In the genomic region with DNA sequence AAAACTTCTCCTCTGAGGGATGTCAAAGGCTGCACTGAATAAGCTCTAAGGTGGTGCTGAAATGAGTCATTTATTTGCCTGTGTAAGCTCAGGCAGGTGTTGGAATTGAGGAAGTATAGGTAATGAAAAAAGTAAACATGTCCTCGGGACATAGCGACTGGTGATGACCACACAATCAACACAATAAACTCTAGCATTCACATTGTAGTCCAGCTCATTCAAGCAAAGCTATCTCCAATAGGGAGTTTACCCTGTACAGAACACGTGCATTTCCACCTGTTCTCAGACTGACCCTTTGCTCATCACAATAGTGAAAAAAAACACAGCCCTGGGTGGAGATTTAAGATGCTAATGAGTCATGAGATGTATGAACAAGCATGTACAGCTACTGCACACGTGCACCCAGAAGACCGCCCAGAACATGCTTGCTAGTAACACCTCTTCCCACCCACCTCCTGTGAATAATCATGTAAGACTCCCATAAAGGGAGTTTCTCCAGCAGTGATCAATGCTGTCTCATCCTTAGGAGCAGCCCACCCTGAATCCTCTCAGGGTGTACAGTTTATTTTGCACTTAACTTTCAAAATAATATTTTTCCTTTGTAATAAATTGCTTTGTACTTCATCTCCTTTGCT, we compare ENCODE assay signal across 1 cellular context.
A peak's percentile ranks its signal among the peaks of the same experiment; 100 is the strongest.
TF ChIP-seq lines count a peak whose summit lies in the region.

No MANE protein-coding gene starts in this region.

TF ChIP-seq in HepG2, 621 proteins besides CTCF, POLR2A, EP300 and RAD21 (continues in another document):
- TF ChIP-seq, protein P1, sequence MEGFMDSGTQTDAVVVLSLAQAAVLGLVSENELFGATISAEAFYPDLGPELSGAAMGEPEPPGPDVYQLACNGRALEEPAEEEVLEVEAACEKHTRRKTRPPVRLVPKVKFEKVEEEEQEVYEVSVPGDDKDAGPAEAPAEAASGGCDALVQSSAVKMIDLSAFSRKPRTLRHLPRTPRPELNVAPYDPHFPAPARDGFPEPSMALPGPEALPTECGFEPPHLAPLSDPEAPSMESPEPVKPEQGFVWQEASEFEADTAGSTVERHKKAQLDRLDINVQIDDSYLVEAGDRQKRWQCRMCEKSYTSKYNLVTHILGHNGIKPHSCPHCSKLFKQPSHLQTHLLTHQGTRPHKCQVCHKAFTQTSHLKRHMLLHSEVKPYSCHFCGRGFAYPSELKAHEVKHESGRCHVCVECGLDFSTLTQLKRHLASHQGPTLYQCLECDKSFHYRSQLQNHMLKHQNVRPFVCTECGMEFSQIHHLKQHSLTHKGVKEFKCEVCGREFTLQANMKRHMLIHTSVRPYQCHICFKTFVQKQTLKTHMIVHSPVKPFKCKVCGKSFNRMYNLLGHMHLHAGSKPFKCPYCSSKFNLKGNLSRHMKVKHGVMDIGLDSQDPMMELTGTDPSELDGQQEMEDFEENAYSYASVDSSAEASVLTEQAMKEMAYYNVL (CRISPR knock-in tag; IDR thresholded peaks at IDR 0.05; ENCODE audit: borderline replicate concordance), result 0 out of 2 replicates have a peak, but pooled peaks have one; percentile 11
- no peak for TF ChIP-seq CBX2 (IDR thresholded peaks at IDR 0.05; ENCODE audit: low read depth, low read length)
- no peak for TF ChIP-seq CBX2 (CRISPR knock-in tag; IDR thresholded peaks at IDR 0.05; ENCODE audit: low read depth)
- peak; percentile 78 for TF ChIP-seq JUND (CRISPR knock-in tag; IDR thresholded peaks at IDR 0.05)
- TF ChIP-seq SMAD3 (CRISPR knock-in tag; IDR thresholded peaks at IDR 0.05), result 0 out of 2 replicates have a peak, but pooled peaks have one; percentile 23
- TF ChIP-seq XRCC5 (optimal IDR thresholded peaks at IDR 0.05; ENCODE audit: low read length), result no peak
- TF ChIP-seq, protein P2, sequence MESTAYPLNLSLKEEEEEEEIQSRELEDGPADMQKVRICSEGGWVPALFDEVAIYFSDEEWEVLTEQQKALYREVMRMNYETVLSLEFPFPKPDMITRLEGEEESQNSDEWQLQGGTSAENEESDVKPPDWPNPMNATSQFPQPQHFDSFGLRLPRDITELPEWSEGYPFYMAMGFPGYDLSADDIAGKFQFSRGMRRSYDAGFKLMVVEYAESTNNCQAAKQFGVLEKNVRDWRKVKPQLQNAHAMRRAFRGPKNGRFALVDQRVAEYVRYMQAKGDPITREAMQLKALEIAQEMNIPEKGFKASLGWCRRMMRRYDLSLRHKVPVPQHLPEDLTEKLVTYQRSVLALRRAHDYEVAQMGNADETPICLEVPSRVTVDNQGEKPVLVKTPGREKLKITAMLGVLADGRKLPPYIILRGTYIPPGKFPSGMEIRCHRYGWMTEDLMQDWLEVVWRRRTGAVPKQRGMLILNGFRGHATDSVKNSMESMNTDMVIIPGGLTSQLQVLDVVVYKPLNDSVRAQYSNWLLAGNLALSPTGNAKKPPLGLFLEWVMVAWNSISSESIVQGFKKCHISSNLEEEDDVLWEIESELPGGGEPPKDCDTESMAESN (CRISPR knock-in tag; conservative IDR thresholded peaks at IDR 0.05), result peak; percentile 51; the same call in 1 of the 2 replicates
- no peak for TF ChIP-seq SP140L (CRISPR knock-in tag; IDR thresholded peaks at IDR 0.05; ENCODE audit: borderline replicate concordance)
- TF ChIP-seq, protein P3, sequence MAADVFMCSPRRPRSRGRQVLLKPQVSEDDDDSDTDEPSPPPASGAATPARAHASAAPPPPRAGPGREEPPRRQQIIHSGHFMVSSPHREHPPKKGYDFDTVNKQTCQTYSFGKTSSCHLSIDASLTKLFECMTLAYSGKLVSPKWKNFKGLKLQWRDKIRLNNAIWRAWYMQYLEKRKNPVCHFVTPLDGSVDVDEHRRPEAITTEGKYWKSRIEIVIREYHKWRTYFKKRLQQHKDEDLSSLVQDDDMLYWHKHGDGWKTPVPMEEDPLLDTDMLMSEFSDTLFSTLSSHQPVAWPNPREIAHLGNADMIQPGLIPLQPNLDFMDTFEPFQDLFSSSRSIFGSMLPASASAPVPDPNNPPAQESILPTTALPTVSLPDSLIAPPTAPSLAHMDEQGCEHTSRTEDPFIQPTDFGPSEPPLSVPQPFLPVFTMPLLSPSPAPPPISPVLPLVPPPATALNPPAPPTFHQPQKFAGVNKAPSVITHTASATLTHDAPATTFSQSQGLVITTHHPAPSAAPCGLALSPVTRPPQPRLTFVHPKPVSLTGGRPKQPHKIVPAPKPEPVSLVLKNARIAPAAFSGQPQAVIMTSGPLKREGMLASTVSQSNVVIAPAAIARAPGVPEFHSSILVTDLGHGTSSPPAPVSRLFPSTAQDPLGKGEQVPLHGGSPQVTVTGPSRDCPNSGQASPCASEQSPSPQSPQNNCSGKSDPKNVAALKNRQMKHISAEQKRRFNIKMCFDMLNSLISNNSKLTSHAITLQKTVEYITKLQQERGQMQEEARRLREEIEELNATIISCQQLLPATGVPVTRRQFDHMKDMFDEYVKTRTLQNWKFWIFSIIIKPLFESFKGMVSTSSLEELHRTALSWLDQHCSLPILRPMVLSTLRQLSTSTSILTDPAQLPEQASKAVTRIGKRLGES (CRISPR knock-in tag; IDR thresholded peaks at IDR 0.05; ENCODE audit: borderline replicate concordance), result no peak
- peak; percentile 22; the same call in 1 of the 2 replicates for TF ChIP-seq POLR2AphosphoS5 (IDR thresholded peaks at IDR 0.05; ENCODE audit: low read depth, low read length)
- TF ChIP-seq ELF3 (CRISPR knock-in tag; IDR thresholded peaks at IDR 0.05), result peak; percentile 97
- TF ChIP-seq SNAI1 (CRISPR knock-in tag; IDR thresholded peaks at IDR 0.05; ENCODE audit: borderline replicate concordance), result 0 out of 2 replicates have a peak, but pooled peaks have one; percentile 49
- 0 out of 2 replicates have a peak, but pooled peaks have one; percentile 34 for TF ChIP-seq NFIC (IDR thresholded peaks at IDR 0.05; ENCODE audit: low read length)
- peak; percentile 62; the same call in 1 of the 2 replicates for TF ChIP-seq ZBTB20 (CRISPR knock-in tag; IDR thresholded peaks at IDR 0.05; ENCODE audit: borderline replicate concordance, low read depth)
- TF ChIP-seq, protein P4, sequence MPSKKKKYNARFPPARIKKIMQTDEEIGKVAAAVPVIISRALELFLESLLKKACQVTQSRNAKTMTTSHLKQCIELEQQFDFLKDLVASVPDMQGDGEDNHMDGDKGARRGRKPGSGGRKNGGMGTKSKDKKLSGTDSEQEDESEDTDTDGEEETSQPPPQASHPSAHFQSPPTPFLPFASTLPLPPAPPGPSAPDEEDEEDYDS (CRISPR knock-in tag; IDR thresholded peaks at IDR 0.05), result 0 out of 2 replicates have a peak, but pooled peaks have one; percentile 18
- TF ChIP-seq, protein P5, sequence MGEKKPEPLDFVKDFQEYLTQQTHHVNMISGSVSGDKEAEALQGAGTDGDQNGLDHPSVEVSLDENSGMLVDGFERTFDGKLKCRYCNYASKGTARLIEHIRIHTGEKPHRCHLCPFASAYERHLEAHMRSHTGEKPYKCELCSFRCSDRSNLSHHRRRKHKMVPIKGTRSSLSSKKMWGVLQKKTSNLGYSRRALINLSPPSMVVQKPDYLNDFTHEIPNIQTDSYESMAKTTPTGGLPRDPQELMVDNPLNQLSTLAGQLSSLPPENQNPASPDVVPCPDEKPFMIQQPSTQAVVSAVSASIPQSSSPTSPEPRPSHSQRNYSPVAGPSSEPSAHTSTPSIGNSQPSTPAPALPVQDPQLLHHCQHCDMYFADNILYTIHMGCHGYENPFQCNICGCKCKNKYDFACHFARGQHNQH (CRISPR knock-in tag; IDR thresholded peaks at IDR 0.05), result 0 out of 2 replicates have a peak, but pooled peaks have one; percentile 26
- peak; percentile 63; the same call in 1 of the 2 replicates for TF ChIP-seq FOXO1 (CRISPR knock-in tag; IDR thresholded peaks at IDR 0.05)
- TF ChIP-seq, protein P6, sequence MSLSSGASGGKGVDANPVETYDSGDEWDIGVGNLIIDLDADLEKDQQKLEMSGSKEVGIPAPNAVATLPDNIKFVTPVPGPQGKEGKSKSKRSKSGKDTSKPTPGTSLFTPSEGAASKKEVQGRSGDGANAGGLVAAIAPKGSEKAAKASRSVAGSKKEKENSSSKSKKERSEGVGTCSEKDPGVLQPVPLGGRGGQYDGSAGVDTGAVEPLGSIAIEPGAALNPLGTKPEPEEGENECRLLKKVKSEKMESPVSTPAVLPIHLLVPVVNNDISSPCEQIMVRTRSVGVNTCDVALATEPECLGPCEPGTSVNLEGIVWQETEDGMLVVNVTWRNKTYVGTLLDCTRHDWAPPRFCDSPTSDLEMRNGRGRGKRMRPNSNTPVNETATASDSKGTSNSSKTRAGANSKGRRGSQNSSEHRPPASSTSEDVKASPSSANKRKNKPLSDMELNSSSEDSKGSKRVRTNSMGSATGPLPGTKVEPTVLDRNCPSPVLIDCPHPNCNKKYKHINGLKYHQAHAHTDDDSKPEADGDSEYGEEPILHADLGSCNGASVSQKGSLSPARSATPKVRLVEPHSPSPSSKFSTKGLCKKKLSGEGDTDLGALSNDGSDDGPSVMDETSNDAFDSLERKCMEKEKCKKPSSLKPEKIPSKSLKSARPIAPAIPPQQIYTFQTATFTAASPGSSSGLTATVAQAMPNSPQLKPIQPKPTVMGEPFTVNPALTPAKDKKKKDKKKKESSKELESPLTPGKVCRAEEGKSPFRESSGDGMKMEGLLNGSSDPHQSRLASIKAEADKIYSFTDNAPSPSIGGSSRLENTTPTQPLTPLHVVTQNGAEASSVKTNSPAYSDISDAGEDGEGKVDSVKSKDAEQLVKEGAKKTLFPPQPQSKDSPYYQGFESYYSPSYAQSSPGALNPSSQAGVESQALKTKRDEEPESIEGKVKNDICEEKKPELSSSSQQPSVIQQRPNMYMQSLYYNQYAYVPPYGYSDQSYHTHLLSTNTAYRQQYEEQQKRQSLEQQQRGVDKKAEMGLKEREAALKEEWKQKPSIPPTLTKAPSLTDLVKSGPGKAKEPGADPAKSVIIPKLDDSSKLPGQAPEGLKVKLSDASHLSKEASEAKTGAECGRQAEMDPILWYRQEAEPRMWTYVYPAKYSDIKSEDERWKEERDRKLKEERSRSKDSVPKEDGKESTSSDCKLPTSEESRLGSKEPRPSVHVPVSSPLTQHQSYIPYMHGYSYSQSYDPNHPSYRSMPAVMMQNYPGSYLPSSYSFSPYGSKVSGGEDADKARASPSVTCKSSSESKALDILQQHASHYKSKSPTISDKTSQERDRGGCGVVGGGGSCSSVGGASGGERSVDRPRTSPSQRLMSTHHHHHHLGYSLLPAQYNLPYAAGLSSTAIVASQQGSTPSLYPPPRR (CRISPR knock-in tag; IDR thresholded peaks at IDR 0.05; ENCODE audit: borderline replicate concordance), result peak; percentile 80; the same call in 1 of the 2 replicates
- peak; percentile 67 for TF ChIP-seq BHLHE40 (IDR thresholded peaks at IDR 0.05; ENCODE audit: low read length)
- TF ChIP-seq ZNF605 (CRISPR knock-in tag; IDR thresholded peaks at IDR 0.05), result peak; percentile 15; the same call in 1 of the 2 replicates
- TF ChIP-seq TARDBP (CRISPR knock-in tag; IDR thresholded peaks at IDR 0.05), result no peak
- peak; percentile 69; the same call in 1 of the 2 replicates for TF ChIP-seq HMG20A (CRISPR knock-in tag; IDR thresholded peaks at IDR 0.05; ENCODE audit: borderline replicate concordance)
- peak; percentile 94 for TF ChIP-seq FOSL2 (CRISPR knock-in tag; IDR thresholded peaks at IDR 0.05)
- TF ChIP-seq ZNF362 (CRISPR knock-in tag; IDR thresholded peaks at IDR 0.05; ENCODE audit: borderline replicate concordance), result peak; percentile 66; the same call in 1 of the 2 replicates
- no peak for TF ChIP-seq KLF15 (CRISPR knock-in tag; IDR thresholded peaks at IDR 0.05; ENCODE audit: borderline replicate concordance)
- TF ChIP-seq HNRNPK (IDR thresholded peaks at IDR 0.05; ENCODE audit: low read depth, low read length, poor library complexity, severe bottlenecking), result no peak
- peak; percentile 78; the same call in 1 of the 2 replicates for TF ChIP-seq FOXA1 (IDR thresholded peaks at IDR 0.05)
- peak; percentile 84 for TF ChIP-seq FOXA1 (CRISPR knock-in tag; IDR thresholded peaks at IDR 0.05)
- TF ChIP-seq ESRRA (CRISPR knock-in tag; IDR thresholded peaks at IDR 0.05; ENCODE audit: low read depth), result no peak
- 0 out of 2 replicates have a peak, but pooled peaks have one; percentile 28 for TF ChIP-seq ZNF792 (CRISPR knock-in tag; IDR thresholded peaks at IDR 0.05)
- TF ChIP-seq SSRP1 (CRISPR knock-in tag; IDR thresholded peaks at IDR 0.05), result no peak
- peak; percentile 48; the same call in 1 of the 2 replicates for TF ChIP-seq NR2F2 (IDR thresholded peaks at IDR 0.05; ENCODE audit: borderline replicate concordance, low read depth)
- TF ChIP-seq, protein P7, sequence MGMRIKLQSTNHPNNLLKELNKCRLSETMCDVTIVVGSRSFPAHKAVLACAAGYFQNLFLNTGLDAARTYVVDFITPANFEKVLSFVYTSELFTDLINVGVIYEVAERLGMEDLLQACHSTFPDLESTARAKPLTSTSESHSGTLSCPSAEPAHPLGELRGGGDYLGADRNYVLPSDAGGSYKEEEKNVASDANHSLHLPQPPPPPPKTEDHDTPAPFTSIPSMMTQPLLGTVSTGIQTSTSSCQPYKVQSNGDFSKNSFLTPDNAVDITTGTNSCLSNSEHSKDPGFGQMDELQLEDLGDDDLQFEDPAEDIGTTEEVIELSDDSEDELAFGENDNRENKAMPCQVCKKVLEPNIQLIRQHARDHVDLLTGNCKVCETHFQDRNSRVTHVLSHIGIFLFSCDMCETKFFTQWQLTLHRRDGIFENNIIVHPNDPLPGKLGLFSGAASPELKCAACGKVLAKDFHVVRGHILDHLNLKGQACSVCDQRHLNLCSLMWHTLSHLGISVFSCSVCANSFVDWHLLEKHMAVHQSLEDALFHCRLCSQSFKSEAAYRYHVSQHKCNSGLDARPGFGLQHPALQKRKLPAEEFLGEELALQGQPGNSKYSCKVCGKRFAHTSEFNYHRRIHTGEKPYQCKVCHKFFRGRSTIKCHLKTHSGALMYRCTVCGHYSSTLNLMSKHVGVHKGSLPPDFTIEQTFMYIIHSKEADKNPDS (CRISPR knock-in tag; IDR thresholded peaks at IDR 0.05), result no peak
- TF ChIP-seq SAP130 (CRISPR knock-in tag; IDR thresholded peaks at IDR 0.05; ENCODE audit: low read depth), result peak; percentile 72
- peak in 1 of 2 experiments; percentile 60; a peak in 1 of 4 replicates for TF ChIP-seq NR2F1 (CRISPR knock-in tag; IDR thresholded peaks at IDR 0.05)
- TF ChIP-seq, protein P8, sequence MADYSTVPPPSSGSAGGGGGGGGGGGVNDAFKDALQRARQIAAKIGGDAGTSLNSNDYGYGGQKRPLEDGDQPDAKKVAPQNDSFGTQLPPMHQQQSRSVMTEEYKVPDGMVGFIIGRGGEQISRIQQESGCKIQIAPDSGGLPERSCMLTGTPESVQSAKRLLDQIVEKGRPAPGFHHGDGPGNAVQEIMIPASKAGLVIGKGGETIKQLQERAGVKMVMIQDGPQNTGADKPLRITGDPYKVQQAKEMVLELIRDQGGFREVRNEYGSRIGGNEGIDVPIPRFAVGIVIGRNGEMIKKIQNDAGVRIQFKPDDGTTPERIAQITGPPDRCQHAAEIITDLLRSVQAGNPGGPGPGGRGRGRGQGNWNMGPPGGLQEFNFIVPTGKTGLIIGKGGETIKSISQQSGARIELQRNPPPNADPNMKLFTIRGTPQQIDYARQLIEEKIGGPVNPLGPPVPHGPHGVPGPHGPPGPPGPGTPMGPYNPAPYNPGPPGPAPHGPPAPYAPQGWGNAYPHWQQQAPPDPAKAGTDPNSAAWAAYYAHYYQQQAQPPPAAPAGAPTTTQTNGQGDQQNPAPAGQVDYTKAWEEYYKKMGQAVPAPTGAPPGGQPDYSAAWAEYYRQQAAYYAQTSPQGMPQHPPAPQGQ (CRISPR knock-in tag; IDR thresholded peaks at IDR 0.05; ENCODE audit: borderline replicate concordance), result 0 out of 2 replicates have a peak, but pooled peaks have one; percentile 34
- TF ChIP-seq ZNF335 (CRISPR knock-in tag; IDR thresholded peaks at IDR 0.05), result peak; percentile 77; the same call in 1 of the 2 replicates
